9 cellular contexts compared by ENCODE assay signal in the genomic region with DNA sequence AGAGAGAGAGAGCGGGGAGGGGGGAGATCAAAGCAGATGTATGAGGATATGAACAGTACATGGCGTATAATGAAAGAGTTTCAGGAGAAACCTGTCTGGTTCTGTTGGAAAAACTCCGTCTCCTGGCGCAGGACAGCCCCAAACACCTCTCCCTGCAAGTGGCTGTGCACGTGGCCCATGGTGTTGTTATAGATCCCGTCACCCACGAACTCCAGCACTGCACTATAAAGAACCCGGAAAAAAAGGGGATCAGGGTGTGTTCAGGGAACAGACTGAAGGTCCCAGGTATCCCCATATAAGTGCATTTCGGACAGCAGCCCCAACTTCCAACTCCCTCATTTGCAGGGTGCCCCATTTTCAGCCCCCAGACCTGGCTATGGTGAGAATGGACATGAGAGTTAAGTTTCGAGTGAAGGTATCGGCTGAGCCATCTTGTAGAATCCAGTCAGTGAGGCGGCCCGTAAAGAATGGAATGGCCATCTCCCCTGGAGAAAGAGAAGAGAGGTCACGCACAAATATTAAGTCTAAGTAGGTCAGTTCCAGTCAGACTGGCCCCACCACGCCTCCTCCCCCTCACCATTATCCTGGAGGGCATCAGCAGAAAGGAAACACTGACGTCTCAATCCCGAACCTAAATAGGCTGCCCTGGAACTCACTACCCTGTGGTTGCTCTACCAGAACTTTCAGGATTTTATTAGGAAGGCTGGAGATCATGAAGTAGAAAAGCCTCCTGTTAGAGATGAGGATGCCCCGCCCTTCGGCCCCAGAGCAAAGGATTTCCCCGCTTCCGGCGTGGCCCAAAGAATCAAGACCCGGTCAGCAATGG. TPM values are rescaled to one million over a fixed set of nuclear protein-coding genes. Genes with fewer than 3 reads are reported as not detected.
DNase-seq lines count a peak whose midpoint lies in the region; ATAC-seq and TF ChIP-seq lines count a peak whose summit lies in the region.
"Had no signal": no experiment of that assay in that cellular context is flagged by ENCODE, and none has a peak within 500 bp of the region (broad histone marks: within the 10 kb centered on the region; RNA-seq: fewer than 3 reads in every experiment).

No MANE protein-coding gene starts in this region.

- H3K4me1 ChIP-seq in heart right ventricle = peaks cover 0 to 79% (median 36%) of the 10 kb centered on the region in 9 donors
- H3K4me1 ChIP-seq in sigmoid colon = peaks cover 0 to 35% (median 26%) of the 10 kb centered on the region in 4 donors

- no peak for TF ChIP-seq POLR2A in sigmoid colon (IDR thresholded peaks at IDR 0.05)

- H3K4me1 Mint-ChIP-seq in activated T-helper 17 cell treated with anti-CD3 and anti-CD28 coated beads, Interleukin-2, amount 50 U/mL, for 72 hours = peaks cover 51% of the 10 kb centered on the region

- peaks cover 95% of the 10 kb centered on the region for H3K36me3 Mint-ChIP-seq in activated T-helper 17 cell treated with anti-CD3 and anti-CD28 coated beads, Interleukin-2, amount 50 U/mL, for 72 hours (ENCODE audit: low read depth)

- TF ChIP-seq CTCF in heart right ventricle (IDR thresholded peaks at IDR 0.05) (no peak), sigmoid colon (IDR thresholded peaks at IDR 0.05) (no peak)

- H3K4me3 ChIP-seq in heart right ventricle (peak overlapping the region; percentile 67 to 99 (median 92)), sigmoid colon (peak overlapping the region; percentile 80 to 90 (median 82))

- no peaks in the 10 kb centered on the region for H3K27me3 Mint-ChIP-seq in activated T-helper 17 cell treated with anti-CD3 and anti-CD28 coated beads, Interleukin-2, amount 50 U/mL, for 72 hours

- intact Hi-C loops in heart right ventricle (cut with DNase I) = loop anchor here in 4 of 10 donors (1.0 to 2.0 kb wide), 2 partner anchors 8 to 13 kb away; partner anchors contain the start of genes TAP2 (in 3 of the 4) and PSMB8 (in 1 of the 4)
- intact Hi-C loops in sigmoid colon (cut with DNase I) = loop anchor here (5.0 kb wide), 1 partner anchor 355 kb away; the partner anchor contains the start of gene RING1

- no peak for TF ChIP-seq EP300 in sigmoid colon (IDR thresholded peaks at IDR 0.05)

- H3K27me3 ChIP-seq in heart right ventricle (no peaks in the 10 kb centered on the region), sigmoid colon (no peaks in the 10 kb centered on the region)

- WGBS in heart right ventricle, 2 donors = 42 to 53% methylated on average over 23 of the region's 23 CpGs
- WGBS in sigmoid colon, 2 donors = 41 to 43% methylated on average over 23 of the region's 23 CpGs

- H3K4me3 Mint-ChIP-seq in activated T-helper 17 cell treated with anti-CD3 and anti-CD28 coated beads, Interleukin-2, amount 50 U/mL, for 72 hours = peak overlapping the region; percentile 95

- DNase-seq in activated CD4-positive, CD25-positive, alpha-beta regulatory T cell treated with anti-CD3 and anti-CD28 coated beads, Interleukin-2, amount 50 U/mL, for 72 hours = peak; percentile 54
- DNase-seq in heart right ventricle (peak in 1 of 2 donors; percentile 52), sigmoid colon (peak; percentile 79), NCI-H2171 (lab: John Stamatoyannopoulos, UW) (no peak)

- H3K9me3 ChIP-seq in heart right ventricle (no peaks in the 10 kb centered on the region), sigmoid colon (no peaks in the 10 kb centered on the region)

- peaks cover 3% of the 10 kb centered on the region for H3K9me3 Mint-ChIP-seq in activated T-helper 17 cell treated with anti-CD3 and anti-CD28 coated beads, Interleukin-2, amount 50 U/mL, for 72 hours

- no peak for ATAC-seq in activated CD4-positive, CD25-positive, alpha-beta regulatory T cell treated with anti-CD3 and anti-CD28 coated beads, Interleukin-2, amount 50 U/mL, for 24 hours
- ATAC-seq in activated T-helper 17 cell treated with anti-CD3 and anti-CD28 coated beads, Interleukin-2, amount 50 U/mL, for 72 hours (replicated peaks) = no peak
- ATAC-seq in heart right ventricle (peak in 2 of 8 donors; percentile 6 to 7), HG02870 (IDR thresholded peaks at IDR 0.05; ENCODE audit: unreplicated experiment) (no peak), HG03175 (IDR thresholded peaks at IDR 0.05; ENCODE audit: unreplicated experiment) (no peak)

- H3K27ac Mint-ChIP-seq in activated T-helper 17 cell treated with anti-CD3 and anti-CD28 coated beads, Interleukin-2, amount 50 U/mL, for 72 hours = peak overlapping the region; percentile 93

- H3K27ac ChIP-seq in heart right ventricle (peak overlapping the region; percentile 95 to 99 (median 98)), sigmoid colon (peak overlapping the region; percentile 96 to 99 (median 98))
- H3K27ac ChIP-seq: cardiac muscle cell had no signal

- H3K36me3 ChIP-seq in heart right ventricle (peaks cover 0 to 62% (median 31%) of the 10 kb centered on the region in 9 donors), sigmoid colon (peaks cover 12 to 46% (median 28%) of the 10 kb centered on the region in 4 donors)
- H3K36me3 ChIP-seq: cardiac muscle cell had no signal

RNA-seq across cellular contexts. Expression of gene TAP1, which starts 1.3 kb away (rescaled TPM):
- total RNA-seq in activated T-helper 17 cell treated with anti-CD3 and anti-CD28 coated beads, Interleukin-2, amount 50 U/mL, for 72 hours = 100 to 1,000 TPM; 302 to 387 TPM
- total RNA-seq in heart right ventricle = 100 to 1,000 TPM in 1 of 10 donors, 10 to 100 TPM in 9; 12.8 to 213 (median 15.4) TPM
- 10 to 100 TPM; 35.4 to 38.3 TPM for polyA plus RNA-seq in heart right ventricle
- total RNA-seq in sigmoid colon = 10 to 100 TPM; 22.5 to 35.0 (median 24.6) TPM
- 100 to 1,000 TPM in 1 of 3 donors, 10 to 100 TPM in 2; 11.4 to 211 (median 19.2) TPM for polyA plus RNA-seq in sigmoid colon

RNA-seq across cellular contexts. Expression of gene PSMB9, which starts 1.8 kb away (rescaled TPM):
- 100 to 1,000 TPM; 203 to 215 TPM for total RNA-seq in activated T-helper 17 cell treated with anti-CD3 and anti-CD28 coated beads, Interleukin-2, amount 50 U/mL, for 72 hours
- total RNA-seq in heart right ventricle (100 to 1,000 TPM in 1 of 10 donors, 10 to 100 TPM in 8, 1 to 10 TPM in 1; 10.0 to 198 (median 14.3) TPM), sigmoid colon (10 to 100 TPM; 10.2 to 23.2 (median 13.8) TPM)
- polyA plus RNA-seq in heart right ventricle (10 to 100 TPM; 23.4 to 33.4 TPM), sigmoid colon (100 to 1,000 TPM in 2 of 3 donors, 10 to 100 TPM in 1; 81.1 to 233 (median 129) TPM)

RNA-seq across cellular contexts. Expression of gene PSMB8, which starts 8.4 kb away (rescaled TPM):
- 100 to 1,000 TPM; 286 to 344 TPM for total RNA-seq in activated T-helper 17 cell treated with anti-CD3 and anti-CD28 coated beads, Interleukin-2, amount 50 U/mL, for 72 hours
- 100 to 1,000 TPM in 1 of 10 donors, 10 to 100 TPM in 7, 1 to 10 TPM in 2; 8.5 to 127 (median 11.7) TPM for total RNA-seq in heart right ventricle
- 10 to 100 TPM; 40.2 to 42.9 TPM for polyA plus RNA-seq in heart right ventricle
- 10 to 100 TPM; 34.3 to 45.7 (median 40.7) TPM for total RNA-seq in sigmoid colon
- polyA plus RNA-seq in sigmoid colon = 100 to 1,000 TPM; 199 to 305 (median 286) TPM

RNA-seq across cellular contexts. Expression of gene TAP2, which starts 13.7 kb away (rescaled TPM):
- total RNA-seq in activated T-helper 17 cell treated with anti-CD3 and anti-CD28 coated beads, Interleukin-2, amount 50 U/mL, for 72 hours = 100 to 1,000 TPM in 1 of 2 donors, 10 to 100 TPM in 1; 94.0 to 169 TPM
- total RNA-seq in heart right ventricle (10 to 100 TPM in 7 of 10 donors, 1 to 10 TPM in 3; 8.8 to 92.1 (median 13.8) TPM), sigmoid colon (1 to 10 TPM; 5.9 to 9.2 (median 7.2) TPM)
- polyA plus RNA-seq in heart right ventricle (10 to 100 TPM; 12.8 to 13.8 TPM), sigmoid colon (10 to 100 TPM in 1 of 3 donors, 1 to 10 TPM in 2; 2.4 to 54.5 (median 3.0) TPM)

RNA-seq across cellular contexts. Expression of gene HLA-DOB, which starts 35.4 kb away (rescaled TPM):
- 1 to 10 TPM; 2.8 to 4.2 TPM for total RNA-seq in activated T-helper 17 cell treated with anti-CD3 and anti-CD28 coated beads, Interleukin-2, amount 50 U/mL, for 72 hours
- total RNA-seq in heart right ventricle = 1 to 10 TPM in 1 of 10 donors, under 1 TPM in 7, not detected in 2; 0.21 to 2.1 (median 0.48) TPM
- polyA plus RNA-seq in heart right ventricle = 1 to 10 TPM in 1 of 2 donors, under 1 TPM in 1; 0.36 to 1.1 TPM
- total RNA-seq in sigmoid colon = 1 to 10 TPM in 1 of 4 donors, under 1 TPM in 1, not detected in 2; 0.68 to 1.8 TPM
- polyA plus RNA-seq in sigmoid colon = 10 to 100 TPM in 1 of 3 donors, 1 to 10 TPM in 2; 1.2 to 31.8 (median 1.6) TPM
- total RNA-seq: cardiac muscle cell had no signal
- polyA plus RNA-seq: cardiac muscle cell had no signal
